1 cellular context compared by ENCODE assay signal in genomic region chr1:48526045-48526714, GRCh38.
TF ChIP-seq lines count a peak whose summit lies in the region.

No MANE protein-coding gene starts in this region.

TF ChIP-seq in GM23338, 12 proteins besides CTCF, POLR2A, EP300 and RAD21 (continued from another document):
- no peak for TF ChIP-seq ZNF462 (CRISPR knock-in tag; IDR thresholded peaks at IDR 0.05)
- no peak for TF ChIP-seq EZH2 (IDR thresholded peaks at IDR 0.05; ENCODE audit: low read depth, unreplicated experiment)
- no peak for TF ChIP-seq POLR2AphosphoS5 (IDR thresholded peaks at IDR 0.05; ENCODE audit: low read depth)
TF ChIP-seq in GM23338: peak in this region for 0.
